In the genomic region with DNA sequence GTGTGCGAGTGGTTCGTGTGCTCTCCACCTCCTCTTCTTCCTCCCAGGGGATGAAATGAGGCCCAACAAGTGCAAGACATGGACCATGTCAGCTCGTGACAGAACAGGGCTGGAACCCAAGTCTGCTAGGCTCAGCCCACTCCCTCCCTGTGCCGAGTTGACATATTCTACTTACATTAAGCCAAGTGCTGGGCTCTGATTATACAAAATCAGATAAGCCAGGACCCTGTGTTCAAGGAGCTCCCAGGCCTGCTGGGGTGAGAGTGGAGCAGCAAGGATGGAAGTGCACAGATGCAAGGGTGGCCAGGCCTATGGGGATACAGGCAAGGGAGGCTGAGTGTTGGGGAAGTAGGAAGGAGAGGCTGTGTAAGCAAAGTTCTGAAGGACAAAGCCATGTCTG, we compare ENCODE assay signal across 22 cellular contexts.
A peak's percentile ranks its signal among the peaks of the same experiment; 100 is the strongest.
DNase-seq lines count a peak whose midpoint lies in the region; ATAC-seq and TF ChIP-seq lines count a peak whose summit lies in the region.
"Had no signal": no experiment of that assay in that cellular context is flagged by ENCODE, and none has a peak within 500 bp of the region (broad histone marks: within the 10 kb centered on the region; RNA-seq: fewer than 3 reads in every experiment).

No MANE protein-coding gene starts in this region.

- POLR2A ChIA-PET in WTC11 (lab: Charles Lee), result no interaction called here

- H2BK15ac ChIP-seq in neuronal stem cell (ENCODE audit: low read length), result no peak overlapping the region

- H3K9ac ChIP-seq in neuronal stem cell (ENCODE audit: low read depth, low read length, poor library complexity), result no peak overlapping the region

- H3K27ac ChIP-seq in neuronal stem cell (replicated peaks; ENCODE audit: low read length) (no peak overlapping the region), aorta (ENCODE audit: low read depth in 1 of 2, low read length in 2 of 2) (no peak overlapping the region)
- H3K27ac ChIP-seq: A549, PC-9 had no signal

- H2BK12ac ChIP-seq in neuronal stem cell (ENCODE audit: low read length), result no peak overlapping the region

- H3K4me3 Mint-ChIP-seq in WTC11, result no peak overlapping the region

- H3K4me2 ChIP-seq in neuronal stem cell (ENCODE audit: insufficient read depth, low read length, poor library complexity, severe bottlenecking), result no peak overlapping the region
- H3K4me2 ChIP-seq: A549, PC-9 had no signal

- no peak overlapping the region for H3K14ac ChIP-seq in neuronal stem cell (ENCODE audit: low read length)

- no peak overlapping the region for H4K8ac ChIP-seq in neuronal stem cell (ENCODE audit: low read depth, low read length)

- H2AFZ ChIP-seq in neuronal stem cell (ENCODE audit: low read length), result no peak overlapping the region
- H2AFZ ChIP-seq: PC-9 had no signal

- no peak overlapping the region for H3K27ac Mint-ChIP-seq in WTC11

- ATAC-seq in WTC11, result no peak
- ATAC-seq in aorta (ENCODE audit: low FRiP score), result peak; percentile 15
- ATAC-seq: A549, SK-N-SH treated with all-trans-retinoic acid at 6 μM for 48 hours had no signal

- H3K36me3 ChIP-seq in neuronal stem cell (replicated peaks in 1 of 2; ENCODE audit: control insufficient read depth in 2 of 2, insufficient read depth in 2 of 2, low read length in 2 of 2) (no peaks in the 10 kb centered on the region), aorta (ENCODE audit: control insufficient read depth in 1 of 2, insufficient read depth in 2 of 2, low read length in 1 of 2) (no peaks in the 10 kb centered on the region)
- H3K36me3 ChIP-seq: BE2C had no signal

- no peak overlapping the region for H2AK5ac ChIP-seq in neuronal stem cell (ENCODE audit: low read depth, low read length)

- intact Hi-C loops in aorta (cut with DNase I), result no loop called here

- no peaks in the 10 kb centered on the region for H3K79me1 ChIP-seq in neuronal stem cell (ENCODE audit: low read depth, low read length)

- no peak overlapping the region for H3K4me3 ChIP-seq in neuronal stem cell (ENCODE audit: low read length in 2 of 2)
- H3K4me3 ChIP-seq in aorta (ENCODE audit: low read length in 2 of 2), result no peak overlapping the region
- H3K4me3 ChIP-seq: A549, PC-9 had no signal

- no peak overlapping the region for H3K23ac ChIP-seq in neuronal stem cell (ENCODE audit: low read depth, low read length, poor library complexity)

- no peaks in the 10 kb centered on the region for H3K36me3 Mint-ChIP-seq in WTC11

- CTCF ChIA-PET in WTC11 (lab: Charles Lee), result interaction anchor here (0.9 kb wide), 1 partner anchor 167 kb away, joined by 3 read pairs; no protein-coding TSS in a partner anchor

- H3K27me3 ChIP-seq in neuronal stem cell (ENCODE audit: control insufficient read depth in 3 of 3, insufficient read depth in 3 of 3, low read depth in 1 of 3, low read length in 3 of 3) (no peaks in the 10 kb centered on the region), aorta (ENCODE audit: control insufficient read depth in 1 of 2, insufficient read depth in 2 of 2, low read length in 1 of 2) (no peaks in the 10 kb centered on the region)
- H3K27me3 ChIP-seq: BE2C had no signal

- H3K4me1 Mint-ChIP-seq in WTC11, result peaks cover 17% of the 10 kb centered on the region

- no peak overlapping the region for H2BK5ac ChIP-seq in neuronal stem cell (ENCODE audit: low read length)

- H3K4me1 ChIP-seq in neuronal stem cell (ENCODE audit: control insufficient read depth in 2 of 2, insufficient read depth in 1 of 2, low read depth in 1 of 2, low read length in 2 of 2) (peaks cover 0 to 12% of the 10 kb centered on the region in 2 donors), aorta (ENCODE audit: control insufficient read depth in 1 of 2, insufficient read depth in 2 of 2, low read length in 2 of 2) (no peaks in the 10 kb centered on the region)
- H3K4me1 ChIP-seq: A549, BE2C had no signal

- H3K27me3 Mint-ChIP-seq in WTC11 (ENCODE audit: low read depth), result peaks cover 3% of the 10 kb centered on the region

- H3K18ac ChIP-seq in neuronal stem cell (ENCODE audit: low read length), result peak overlapping the region; percentile 61

- TF ChIP-seq CTCF in WTC11 (IDR thresholded peaks at IDR 0.05), result no peak

- H3K9me3 Mint-ChIP-seq in WTC11, result peaks cover 4% of the 10 kb centered on the region; the same call in 1 of the 2 replicates

- in situ Hi-C loops in ACHN (cut with HindIII; ENCODE audit: low pct_ligation_motif_present, low pct_unique_long_range_greater_than_20kb, low sequenced_read_pairs), result no loop called here

- no peak overlapping the region for H3K4ac ChIP-seq in neuronal stem cell (ENCODE audit: low read length)

- no CpG with 5 or more reads among the region's 4 CpGs for WGBS in neuronal stem cell (ENCODE audit: extremely low coverage in 2 of 2, insufficient read length in 2 of 2, insufficient replicate concordance in 1 of 2), 2 donors
- 54 to 58% methylated on average over 4 of the region's 4 CpGs for WGBS in aorta, 2 donors

- no peaks in the 10 kb centered on the region for H3K9me3 ChIP-seq in neuronal stem cell (replicated peaks in 1 of 2; ENCODE audit: control insufficient read depth in 2 of 2, insufficient read depth in 1 of 2, low read depth in 1 of 2, low read length in 2 of 2)
- no peaks in the 10 kb centered on the region for H3K9me3 ChIP-seq in aorta (ENCODE audit: control insufficient read depth, low read length)
- H3K9me3 ChIP-seq: A549, BE2C had no signal

- no peak overlapping the region for H4K91ac ChIP-seq in neuronal stem cell (ENCODE audit: low read depth, low read length, poor library complexity)

- DNase-seq in WTC11 (ENCODE audit: low spot score) (no peak), mesenteric fat pad (ENCODE audit: low spot score) (peak; percentile 53), neuronal stem cell (ENCODE audit: low spot score) (no peak), aorta (no peak), ACHN (no peak), NCI-H510A treated with DMSO at 0.1 percent for 48 hours (lab: John Stamatoyannopoulos, UW) (no peak)
- DNase-seq in activated CD4-positive, CD25-positive, alpha-beta regulatory T cell treated with anti-CD3 and anti-CD28 coated beads, Interleukin-2, amount 50 U/mL, for 72 hours, result no peak
- DNase-seq: BE2C, EL, GF-D8, H7, KG1, NCI-H1092, NCI-H1436, NCI-H2107, NCI-H446 treated with DMSO at 0.1 percent for 48 hours, NCI-H69, PC-9, RPMI8226, SIG-M5 had no signal

- no peak overlapping the region for H2BK120ac ChIP-seq in neuronal stem cell (ENCODE audit: low read depth, low read length)

TF ChIP-seq in WTC11, 78 proteins besides CTCF, POLR2A, EP300 and RAD21:
- TF ChIP-seq EMX1 (CRISPR knock-in tag; IDR thresholded peaks at IDR 0.05), result no peak
- TF ChIP-seq KAT7 (CRISPR knock-in tag; IDR thresholded peaks at IDR 0.05; ENCODE audit: borderline replicate concordance), result 0 out of 2 replicates have a peak, but pooled peaks have one; percentile 24
- no peak for TF ChIP-seq NR3C1 (CRISPR knock-in tag; conservative IDR thresholded peaks at IDR 0.05; ENCODE audit: low read depth)
- no peak for TF ChIP-seq AFF4 (CRISPR knock-in tag; IDR thresholded peaks at IDR 0.05; ENCODE audit: borderline replicate concordance)
